In the genomic region with DNA sequence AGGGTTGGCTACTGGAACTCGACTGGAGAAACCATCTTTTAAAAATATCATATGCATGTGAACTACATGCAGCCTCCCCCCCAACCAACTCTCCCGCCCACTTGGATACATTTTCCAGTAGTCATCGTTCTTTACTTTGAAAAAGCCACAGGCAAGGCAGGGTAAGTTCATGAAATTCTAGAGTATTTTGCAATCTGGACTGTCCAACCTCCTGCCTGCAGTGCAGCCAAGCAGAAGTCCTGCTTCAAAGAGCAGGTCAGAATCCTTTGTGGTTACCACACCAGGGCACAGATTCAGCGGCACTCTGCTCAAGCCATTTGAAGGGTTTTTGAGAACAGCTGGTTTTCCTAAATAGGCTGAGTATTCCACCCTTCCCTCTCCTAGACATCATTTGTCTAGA, we compare ENCODE assay signal across 12 cellular contexts. TPM values are rescaled to one million over a fixed set of nuclear protein-coding genes. Genes with fewer than 3 reads are reported as not detected.
DNase-seq lines count a peak whose midpoint lies in the region; TF ChIP-seq lines count a peak whose summit lies in the region.
"Had no signal": no experiment of that assay in that cellular context is flagged by ENCODE, and none has a peak within 500 bp of the region (broad histone marks: within the 10 kb centered on the region; RNA-seq: fewer than 3 reads in every experiment).

No MANE protein-coding gene starts in this region.

- H3K4me1 ChIP-seq in hepatocyte (ENCODE audit: insufficient read depth) (no peaks in the 10 kb centered on the region), thyroid gland (peaks cover 20 to 24% of the 10 kb centered on the region in 2 donors)
- H3K4me1 ChIP-seq: gastrocnemius medialis had no signal

- H3K4me2 ChIP-seq in hepatocyte = no peak overlapping the region

- no peak for TF ChIP-seq CTCF in hepatocyte (IDR thresholded peaks at IDR 0.05; ENCODE audit: poor library complexity)
- TF ChIP-seq CTCF in thyroid gland (IDR thresholded peaks at IDR 0.05) = no peak

- H3K4me3 ChIP-seq in hepatocyte = no peak overlapping the region
- H3K4me3 ChIP-seq in thyroid gland (replicated peaks in 1 of 3) = no peak overlapping the region
- H3K4me3 ChIP-seq: gastrocnemius medialis had no signal

- no peaks in the 10 kb centered on the region for H3K9me3 ChIP-seq in hepatocyte (ENCODE audit: low read depth)
- no peaks in the 10 kb centered on the region for H3K9me3 ChIP-seq in thyroid gland
- H3K9me3 ChIP-seq: gastrocnemius medialis, neutrophil had no signal

- intact Hi-C loops in thyroid gland (cut with DNase I) = no loop called here

- no peak overlapping the region for H3K27ac ChIP-seq in hepatocyte
- peak overlapping the region; percentile 90 to 97 (median 91) for H3K27ac ChIP-seq in thyroid gland
- H3K27ac ChIP-seq: 22Rv1, gastrocnemius medialis, neutrophil had no signal

- H2AFZ ChIP-seq in hepatocyte = no peak overlapping the region

- no peaks in the 10 kb centered on the region for H3K36me3 ChIP-seq in hepatocyte (replicated peaks; ENCODE audit: insufficient read depth, low read depth)
- no peaks in the 10 kb centered on the region for H3K36me3 ChIP-seq in thyroid gland
- H3K36me3 ChIP-seq: gastrocnemius medialis, neutrophil had no signal

- H4K20me1 ChIP-seq in hepatocyte (ENCODE audit: insufficient read depth, poor library complexity, severe bottlenecking) = no peaks in the 10 kb centered on the region

- no peaks in the 10 kb centered on the region for H3K9me2 ChIP-seq in hepatocyte (replicated peaks; ENCODE audit: insufficient read depth)

- H3K27me3 ChIP-seq in hepatocyte = no peaks in the 10 kb centered on the region
- no peaks in the 10 kb centered on the region for H3K27me3 ChIP-seq in thyroid gland
- H3K27me3 ChIP-seq: gastrocnemius medialis, neutrophil had no signal

- H3K79me2 ChIP-seq in hepatocyte = no peaks in the 10 kb centered on the region

- DNase-seq in NCI-H146 (lab: John Stamatoyannopoulos, UW) = peak; percentile 3
- no peak for DNase-seq in NCI-H146 treated with DMSO at 0.1 percent for 48 hours (lab: John Stamatoyannopoulos, UW; ENCODE audit: unreplicated experiment)
- peak; percentile 75 for DNase-seq in SW480 (ENCODE audit: low spot score)
- DNase-seq in hepatocyte (ENCODE audit: low spot score) = peak; percentile 46
- DNase-seq in thyroid gland = peak; percentile 82 to 84
- no peak for DNase-seq in stimulated activated naive CD4-positive, alpha-beta T cell treated with Interleukin-2 at 50 U/mL for 16 hours (lab: John Stamatoyannopoulos, UW)
- no peak for DNase-seq in T1000 (lab: John Stamatoyannopoulos, UW)
- DNase-seq in inferior parietal cortex (ENCODE audit: extremely low spot score) = no peak

- WGBS in hepatocyte (ENCODE audit: low lambda C conversion rate, missing lambda C conversion rate) = 66% methylated on average over 3 of the region's 4 CpGs
- WGBS in thyroid gland, 2 donors = 17 to 22% methylated on average over 4 of the region's 4 CpGs

- no peak for TF ChIP-seq POLR2A in thyroid gland (IDR thresholded peaks at IDR 0.05)

RNA-seq across cellular contexts. Expression of a gene that starts 12.1 kb away (rescaled TPM):
- total RNA-seq in hepatocyte (0.16 and 0.50 TPM in 2 replicates), thyroid gland (not detected)
- polyA plus RNA-seq in hepatocyte = 0.53 and 1.0 TPM in 2 replicates
- total RNA-seq: activated T-helper 1 cell treated with anti-CD3 and anti-CD28 coated beads, Interleukin-12 subunit alpha, Interleukin-12 subunit beta, Interleukin-2, Interleukin-4 antibody, amounts not matched to agents 30 ng/mL and 10 ng/mL and 1 ng/mL, durations not matched to agents 14 hours and 24 hours and 36 hours; gastrocnemius medialis had no signal

Comparison
In these comparisons a context has a peak if more than half of its experiments do, and no peak if none do; other contexts are left out.
1. DNase-seq: peak in NCI-H146 (single experiment), SW480 (single experiment), hepatocyte (single experiment) and thyroid gland (2 of 2); none in NCI-H146 treated with DMSO at 0.1 percent for 48 hours (single experiment), stimulated activated naive CD4-positive, alpha-beta T cell treated with Interleukin-2 at 50 U/mL for 16 hours (single experiment), T1000 (single experiment) and inferior parietal cortex (single experiment).